In genomic region chr13:102040812-102041211, GRCh38 we compare ENCODE assay signal across 28 cellular contexts.
DNase-seq lines count a peak whose midpoint lies in the region; ATAC-seq lines count a peak whose summit lies in the region.
"Had no signal": no experiment of that assay in that cellular context is flagged by ENCODE, and none has a peak within 500 bp of the region (broad histone marks: within the 10 kb centered on the region; RNA-seq: fewer than 3 reads in every experiment).

No MANE protein-coding gene starts in this region.

- ATAC-seq in HG02973 (IDR thresholded peaks at IDR 0.05; ENCODE audit: unreplicated experiment) (no peak), GM21528 (IDR thresholded peaks at IDR 0.05; ENCODE audit: low FRiP score, unreplicated experiment) (no peak), GM19328 (IDR thresholded peaks at IDR 0.05; ENCODE audit: unreplicated experiment) (no peak)
- ATAC-seq: body of pancreas; HCT116; HepG2; stimulated activated effector memory CD8-positive, alpha-beta T cell treated with anti-CD3 and anti-CD28 coated beads, Interleukin-12 subunit alpha, Interleukin-12 subunit beta, amount 100 ng/mL, for 72 hours had no signal

- peak; percentile 30 for DNase-seq in NCI-H510A treated with DMSO at 0.1 percent for 48 hours (lab: John Stamatoyannopoulos, UW)
- DNase-seq in NCI-H510A (lab: John Stamatoyannopoulos, UW), result no peak
- peak; percentile 93 for DNase-seq in NCI-H146 treated with DMSO at 0.1 percent for 48 hours (lab: John Stamatoyannopoulos, UW; ENCODE audit: unreplicated experiment)
- DNase-seq in NCI-H69 (lab: John Stamatoyannopoulos, UW), result peak; percentile 93
- no peak for DNase-seq in glomerular visceral epithelial cell (ENCODE audit: extremely low spot score)
- DNase-seq: activated CD4-positive, alpha-beta memory T cell treated with anti-CD3 and anti-CD28 coated beads for 36 hours; activated CD4-positive, alpha-beta T cell treated with anti-CD3 and anti-CD28 coated beads for 1 hour; activated CD8-positive, alpha-beta memory T cell treated with anti-CD3 and anti-CD28 coated beads, Interleukin-2, amount 50 U/mL, for 48 hours; activated naive CD4-positive, alpha-beta T cell treated with anti-CD3 and anti-CD28 coated beads, Interleukin-2, amount 50 U/mL, for 16 hours; body of pancreas; CD4-positive, alpha-beta T cell; dermis blood vessel endothelial cell; endodermal cell; left ventricle myocardium inferior; mesenchymal stem cell; MM.1S; NCI-H2081 treated with DMSO at 0.1 percent for 48 hours; NCI-H526; Peyer's patch; retina; SIG-M5; upper lobe of left lung had no signal

Comparison
In these comparisons a context has a peak if more than half of its experiments do, and no peak if none do; other contexts are left out.
1. DNase-seq: peak in NCI-H510A treated with DMSO at 0.1 percent for 48 hours (single experiment), NCI-H146 treated with DMSO at 0.1 percent for 48 hours (single experiment) and NCI-H69 (single experiment); none in NCI-H510A (single experiment) and glomerular visceral epithelial cell (single experiment).